ENCODE assay signal across 1 cellular context in genomic region chr10:22250897-22251605, GRCh38.
TF ChIP-seq lines count a peak whose summit lies in the region.

No MANE protein-coding gene starts in this region.

TF ChIP-seq in GM23338, 12 proteins besides CTCF, POLR2A, EP300 and RAD21 (continued from another document):
- TF ChIP-seq, protein P1, sequence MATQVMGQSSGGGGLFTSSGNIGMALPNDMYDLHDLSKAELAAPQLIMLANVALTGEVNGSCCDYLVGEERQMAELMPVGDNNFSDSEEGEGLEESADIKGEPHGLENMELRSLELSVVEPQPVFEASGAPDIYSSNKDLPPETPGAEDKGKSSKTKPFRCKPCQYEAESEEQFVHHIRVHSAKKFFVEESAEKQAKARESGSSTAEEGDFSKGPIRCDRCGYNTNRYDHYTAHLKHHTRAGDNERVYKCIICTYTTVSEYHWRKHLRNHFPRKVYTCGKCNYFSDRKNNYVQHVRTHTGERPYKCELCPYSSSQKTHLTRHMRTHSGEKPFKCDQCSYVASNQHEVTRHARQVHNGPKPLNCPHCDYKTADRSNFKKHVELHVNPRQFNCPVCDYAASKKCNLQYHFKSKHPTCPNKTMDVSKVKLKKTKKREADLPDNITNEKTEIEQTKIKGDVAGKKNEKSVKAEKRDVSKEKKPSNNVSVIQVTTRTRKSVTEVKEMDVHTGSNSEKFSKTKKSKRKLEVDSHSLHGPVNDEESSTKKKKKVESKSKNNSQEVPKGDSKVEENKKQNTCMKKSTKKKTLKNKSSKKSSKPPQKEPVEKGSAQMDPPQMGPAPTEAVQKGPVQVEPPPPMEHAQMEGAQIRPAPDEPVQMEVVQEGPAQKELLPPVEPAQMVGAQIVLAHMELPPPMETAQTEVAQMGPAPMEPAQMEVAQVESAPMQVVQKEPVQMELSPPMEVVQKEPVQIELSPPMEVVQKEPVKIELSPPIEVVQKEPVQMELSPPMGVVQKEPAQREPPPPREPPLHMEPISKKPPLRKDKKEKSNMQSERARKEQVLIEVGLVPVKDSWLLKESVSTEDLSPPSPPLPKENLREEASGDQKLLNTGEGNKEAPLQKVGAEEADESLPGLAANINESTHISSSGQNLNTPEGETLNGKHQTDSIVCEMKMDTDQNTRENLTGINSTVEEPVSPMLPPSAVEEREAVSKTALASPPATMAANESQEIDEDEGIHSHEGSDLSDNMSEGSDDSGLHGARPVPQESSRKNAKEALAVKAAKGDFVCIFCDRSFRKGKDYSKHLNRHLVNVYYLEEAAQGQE (IDR thresholded peaks at IDR 0.05; ENCODE audit: unreplicated experiment): no peak
- TF ChIP-seq, protein P2, sequence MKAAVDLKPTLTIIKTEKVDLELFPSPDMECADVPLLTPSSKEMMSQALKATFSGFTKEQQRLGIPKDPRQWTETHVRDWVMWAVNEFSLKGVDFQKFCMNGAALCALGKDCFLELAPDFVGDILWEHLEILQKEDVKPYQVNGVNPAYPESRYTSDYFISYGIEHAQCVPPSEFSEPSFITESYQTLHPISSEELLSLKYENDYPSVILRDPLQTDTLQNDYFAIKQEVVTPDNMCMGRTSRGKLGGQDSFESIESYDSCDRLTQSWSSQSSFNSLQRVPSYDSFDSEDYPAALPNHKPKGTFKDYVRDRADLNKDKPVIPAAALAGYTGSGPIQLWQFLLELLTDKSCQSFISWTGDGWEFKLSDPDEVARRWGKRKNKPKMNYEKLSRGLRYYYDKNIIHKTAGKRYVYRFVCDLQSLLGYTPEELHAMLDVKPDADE (IDR thresholded peaks at IDR 0.05): no peak
- no peak for TF ChIP-seq EZH2phosphoT487 (IDR thresholded peaks at IDR 0.05; ENCODE audit: unreplicated experiment)
- no peak for TF ChIP-seq JUNB (IDR thresholded peaks at IDR 0.05; ENCODE audit: unreplicated experiment)
